32 cellular contexts compared by ENCODE assay signal in genomic region chr17:3036800-3037199, GRCh38. TPM values are rescaled to one million over a fixed set of nuclear protein-coding genes. Genes with fewer than 3 reads are reported as not detected.
"Had no signal": no experiment of that assay in that cellular context is flagged by ENCODE, and none has a peak within 500 bp of the region (broad histone marks: within the 10 kb centered on the region; RNA-seq: fewer than 3 reads in every experiment).

No MANE protein-coding gene starts in this region.

- H3K4me1 ChIP-seq: ascending aorta, colonic mucosa, gastroesophageal sphincter, psoas muscle, testis, transverse colon, uterus had no signal

- H3K9me3 ChIP-seq: ascending aorta, colonic mucosa, gastroesophageal sphincter, left ventricle myocardium inferior, psoas muscle, testis, transverse colon, uterus had no signal

- DNase-seq: activated CD4-positive, alpha-beta T cell treated with anti-CD3 and anti-CD28 coated beads for 36 hours; activated CD4-positive, alpha-beta T cell treated with anti-CD3 and anti-CD28 coated beads, Interleukin-2, amount 50 U/mL, for 4 hours; activated CD4-positive, CD25-positive, alpha-beta regulatory T cell; activated gamma-delta T cell; activated naive CD4-positive, alpha-beta T cell treated with anti-CD3 and anti-CD28 coated beads, Interleukin-2, amount 10 ng/mL, durations not matched to agents 7 days and 5 days; activated naive CD8-positive, alpha-beta T cell treated with anti-CD3 and anti-CD28 coated beads, Interleukin-2, amount 10 ng/mL, durations not matched to agents 7 days and 5 days; cerebellar nuclear complex; colonic mucosa; effector memory CD4-positive, alpha-beta T cell; hypothalamus; kidney glomerular epithelial cell; left ventricle myocardium inferior; nucleus accumbens; psoas muscle; stimulated activated naive CD4-positive, alpha-beta T cell treated with Interleukin-2 at 50 U/mL for 16 hours; T-helper 1 cell; testis; transverse colon; uterus had no signal

- H3K4me3 Mint-ChIP-seq: activated CD4-positive, alpha-beta T cell treated with anti-CD3 and anti-CD28 coated beads for 36 hours; activated naive CD4-positive, alpha-beta T cell treated with anti-CD3 and anti-CD28 coated beads, Interleukin-2, amount 10 ng/mL, durations not matched to agents 7 days and 5 days; activated naive CD8-positive, alpha-beta T cell treated with anti-CD3 and anti-CD28 coated beads, Interleukin-2, amount 10 ng/mL, durations not matched to agents 7 days and 5 days; brain; T-helper 2 cell treated with Interferon-gamma antibody and Interleukin-4, amounts not matched to agents 5 μg/mL and 100 μg/mL, for 36 hours had no signal

- H3K36me3 ChIP-seq: ascending aorta, cardiac muscle cell, colonic mucosa, gastroesophageal sphincter, left ventricle myocardium inferior, transverse colon, uterus had no signal

- H3K27ac ChIP-seq: ascending aorta, cardiac muscle cell, colonic mucosa, dorsolateral prefrontal cortex, gastroesophageal sphincter, left ventricle myocardium inferior, parathyroid adenoma, psoas muscle, testis, transverse colon, uterus had no signal

- H3K36me3 Mint-ChIP-seq: activated naive CD4-positive, alpha-beta T cell treated with anti-CD3 and anti-CD28 coated beads, Interleukin-2, amount 10 ng/mL, durations not matched to agents 7 days and 5 days; activated naive CD8-positive, alpha-beta T cell treated with anti-CD3 and anti-CD28 coated beads, Interleukin-2, amount 10 ng/mL, durations not matched to agents 7 days and 5 days; brain had no signal

- H3K27ac Mint-ChIP-seq: activated CD4-positive, alpha-beta T cell treated with anti-CD3 and anti-CD28 coated beads for 36 hours; activated naive CD4-positive, alpha-beta T cell treated with anti-CD3 and anti-CD28 coated beads, Interleukin-2, amount 10 ng/mL, durations not matched to agents 7 days and 5 days; activated naive CD8-positive, alpha-beta T cell treated with anti-CD3 and anti-CD28 coated beads, Interleukin-2, amount 10 ng/mL, durations not matched to agents 7 days and 5 days; brain; T-helper 2 cell treated with Interferon-gamma antibody and Interleukin-4, amounts not matched to agents 5 μg/mL and 100 μg/mL, for 36 hours had no signal

- H3K4me3 ChIP-seq: ascending aorta, cardiac muscle cell, colonic mucosa, dorsolateral prefrontal cortex, gastroesophageal sphincter, left ventricle myocardium inferior, psoas muscle, smooth muscle cell, testis, transverse colon, uterus had no signal

- H3K4me1 Mint-ChIP-seq: activated naive CD8-positive, alpha-beta T cell treated with anti-CD3 and anti-CD28 coated beads, Interleukin-2, amount 10 ng/mL, durations not matched to agents 7 days and 5 days had no signal

- H3K9me3 Mint-ChIP-seq: activated naive CD4-positive, alpha-beta T cell treated with anti-CD3 and anti-CD28 coated beads, Interleukin-2, amount 10 ng/mL, durations not matched to agents 7 days and 5 days; activated naive CD8-positive, alpha-beta T cell treated with anti-CD3 and anti-CD28 coated beads, Interleukin-2, amount 10 ng/mL, durations not matched to agents 7 days and 5 days; T-helper 2 cell treated with Interferon-gamma antibody and Interleukin-4, amounts not matched to agents 5 μg/mL and 100 μg/mL, for 36 hours had no signal

- ATAC-seq: activated CD4-positive, alpha-beta T cell treated with anti-CD3 and anti-CD28 coated beads for 36 hours; gastroesophageal sphincter; psoas muscle had no signal

- H3K27me3 ChIP-seq: ascending aorta, cardiac muscle cell, colonic mucosa, testis, uterus had no signal

RNA-seq across cellular contexts. Expression of gene OR1D5, which starts 26.6 kb away (rescaled TPM):
- total RNA-seq: activated CD4-positive, alpha-beta T cell treated with anti-CD3 and anti-CD28 coated beads for 36 hours; activated naive CD8-positive, alpha-beta T cell treated with anti-CD3 and anti-CD28 coated beads, Interleukin-2, amount 10 ng/mL, durations not matched to agents 7 days and 5 days; ascending aorta; cardiac muscle cell; colonic mucosa; dorsolateral prefrontal cortex; endothelial cell of umbilical vein; fibroblast of lung; fibroblast of villous mesenchyme; gastroesophageal sphincter; left ventricle myocardium inferior; lung microvascular endothelial cell; mucosa of gallbladder; psoas muscle; smooth muscle cell; testis; transverse colon; uterus had no signal
